In genomic region chr5:168916266-168916665, GRCh38 we compare ENCODE assay signal across 13 cellular contexts.
A peak's percentile ranks its signal among the peaks of the same experiment; 100 is the strongest.
DNase-seq lines count a peak whose midpoint lies in the region; ATAC-seq and TF ChIP-seq lines count a peak whose summit lies in the region.
"Had no signal": no experiment of that assay in that cellular context is flagged by ENCODE, and none has a peak within 500 bp of the region (broad histone marks: within the 10 kb centered on the region; RNA-seq: fewer than 3 reads in every experiment).

No MANE protein-coding gene starts in this region.

- H2AFZ ChIP-seq in neuron (ENCODE audit: low read depth, low read length), result peak overlapping the region; percentile 10

- H3K27ac ChIP-seq in cardiac muscle cell, result peak overlapping the region; percentile 66
- no peak overlapping the region for H3K27ac ChIP-seq in uterus

- TF ChIP-seq POLR2A in uterus (IDR thresholded peaks at IDR 0.05), result no peak

- H3K27me3 ChIP-seq in cardiac muscle cell (no peaks in the 10 kb centered on the region), neuron (ENCODE audit: insufficient read depth, low read length) (peaks cover 2% of the 10 kb centered on the region), uterus (no peaks in the 10 kb centered on the region)

- TF ChIP-seq CTCF in cardiac muscle cell (IDR thresholded peaks at IDR 0.05; ENCODE audit: low read depth, low read length), result no peak
- TF ChIP-seq CTCF in uterus (IDR thresholded peaks at IDR 0.05), result no peak

- H3K9me3 ChIP-seq in cardiac muscle cell (ENCODE audit: low read depth) (no peaks in the 10 kb centered on the region), neuron (ENCODE audit: low read length) (peaks cover 2% of the 10 kb centered on the region), uterus (no peaks in the 10 kb centered on the region)

- DNase-seq in Right ventricle myocardium superior (peak; percentile 57), cardiac septum (ENCODE audit: low spot score) (no peak), cardiac muscle cell (ENCODE audit: low read depth in 1 of 2, low spot score in 1 of 2) (peak; percentile 17 to 57), uterus (peak; percentile 70 to 87), SW480 (ENCODE audit: low spot score) (no peak), COLO829 (ENCODE audit: low spot score) (no peak)
- DNase-seq: activated CD8-positive, alpha-beta T cell treated with anti-CD3 and anti-CD28 coated beads, Interleukin-2, amount 10 ng/mL, durations not matched to agents 7 days and 5 days; activated naive CD4-positive, alpha-beta T cell treated with Interleukin-2 at 50 U/mL for 16 hours; KBM-7; T-helper 2 cell had no signal

- H3K36me3 ChIP-seq in cardiac muscle cell (no peaks in the 10 kb centered on the region), neuron (ENCODE audit: insufficient read depth, low read length) (no peaks in the 10 kb centered on the region), uterus (no peaks in the 10 kb centered on the region)

- ATAC-seq in Right ventricle myocardium superior (ENCODE audit: poor library complexity) (peak; percentile 52), GM19467 (IDR thresholded peaks at IDR 0.05; ENCODE audit: unreplicated experiment) (no peak)
- ATAC-seq: activated CD8-positive, alpha-beta T cell treated with anti-CD3 and anti-CD28 coated beads, Interleukin-2, amount 10 ng/mL, durations not matched to agents 7 days and 5 days; GM12878 had no signal

- intact Hi-C loops in Right ventricle myocardium superior (cut with DNase I), result no loop called here
- intact Hi-C loops in cardiac septum (cut with DNase I), result no loop called here
- intact Hi-C loops in uterus (cut with DNase I; ENCODE audit: low total_unique reads), result no loop called here

- H3K4me3 ChIP-seq in cardiac muscle cell (no peak overlapping the region), neuron (ENCODE audit: low read length) (no peak overlapping the region), uterus (no peak overlapping the region)
- H3K4me3 ChIP-seq: GM12878 had no signal

- H3K4me1 ChIP-seq in cardiac muscle cell (ENCODE audit: low read depth), result peaks cover 53% of the 10 kb centered on the region
- H3K4me1 ChIP-seq in neuron (ENCODE audit: insufficient read depth, low read length), result peaks cover 26% of the 10 kb centered on the region
- no peaks in the 10 kb centered on the region for H3K4me1 ChIP-seq in uterus

Comparison
In these comparisons a context has a peak if more than half of its experiments do, and no peak if none do; other contexts are left out.
1. DNase-seq: peak in Right ventricle myocardium superior (single experiment), cardiac muscle cell (2 of 2) and uterus (2 of 2); none in cardiac septum (single experiment), SW480 (single experiment) and COLO829 (single experiment).